8 cellular contexts compared by ENCODE assay signal in the genomic region with DNA sequence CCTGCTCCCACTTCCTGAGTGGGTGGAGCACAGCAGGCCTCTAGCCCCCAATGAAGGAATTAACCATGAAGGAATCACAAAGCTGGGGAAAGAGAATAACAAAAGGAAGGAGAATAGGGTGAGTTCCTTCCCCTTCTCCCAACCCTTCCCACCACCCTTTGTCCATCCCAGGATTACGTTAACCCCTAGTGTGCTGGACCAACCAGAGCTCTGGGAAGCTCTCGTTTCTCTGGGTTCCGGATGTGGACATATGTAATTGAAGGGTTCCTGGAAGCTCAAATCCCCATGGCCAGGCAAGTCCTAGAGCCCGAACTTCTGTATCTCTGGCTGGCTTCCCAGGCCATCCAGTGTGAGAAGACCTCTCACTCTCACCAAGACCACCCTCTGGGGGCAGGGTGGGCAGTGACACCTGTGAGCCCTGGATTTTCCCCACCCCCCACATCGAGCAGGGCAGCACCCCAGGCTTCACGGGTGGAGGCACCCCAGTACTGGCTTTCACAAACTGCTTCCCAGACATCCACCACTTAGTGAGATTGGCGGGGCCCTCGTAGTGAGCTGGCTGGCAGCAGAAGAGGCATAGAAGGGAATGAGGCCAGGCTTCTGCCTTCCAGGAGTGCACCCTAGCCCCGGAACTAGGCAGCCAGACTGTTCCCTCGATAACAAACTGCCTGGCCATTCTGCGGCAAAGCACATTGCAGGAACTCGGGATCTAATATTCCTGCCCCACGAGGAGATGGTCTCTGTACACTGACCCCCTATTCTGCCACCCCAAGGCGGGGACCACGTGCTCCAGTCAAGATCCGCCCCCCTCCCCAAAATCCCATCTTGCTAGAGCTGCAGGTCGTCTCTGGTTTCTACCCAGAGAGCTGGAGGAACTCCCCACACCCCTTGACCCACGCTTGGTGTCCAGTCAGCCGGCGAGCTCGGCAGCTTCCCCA. TPM values are rescaled to one million over a fixed set of nuclear protein-coding genes. Genes with fewer than 3 reads are reported as not detected.
DNase-seq lines count a peak whose midpoint lies in the region; ATAC-seq, FAIRE-seq and TF ChIP-seq lines count a peak whose summit lies in the region.

No MANE protein-coding gene starts in this region.

- TF ChIP-seq CTCF in KMS-11 (conservative IDR thresholded peaks at IDR 0.05; ENCODE audit: low read depth, low read length) (no peak), nephron (IDR thresholded peaks at IDR 0.05; ENCODE audit: unreplicated experiment in 3 of 3) (no peak)

- peak overlapping the region; percentile 53 to 88 (median 82); a peak in 20 of 22 replicates for H3K9ac ChIP-seq in BLaER1 treated with 17β-estradiol and CSF1 and Interleukin-3, amounts not matched to agents 10 nM and 100 nM
- peak overlapping the region; percentile 35; the same call in 1 of the 2 replicates for H3K9ac ChIP-seq in KMS-11
- H3K9ac ChIP-seq in duodenal mucosa (ENCODE audit: low read depth in 1 of 2, low read length in 2 of 2): peak overlapping the region; percentile 68 to 72

- H3K27me3 Mint-ChIP-seq in nephron (ENCODE audit: low read depth): peaks cover 19% of the 10 kb centered on the region

- ATAC-seq in GM18519 (IDR thresholded peaks at IDR 0.05; ENCODE audit: low FRiP score, unreplicated experiment): no peak

- peaks cover 8 to 25% (median 18%) of the 10 kb centered on the region in 11 experiments; a peak in 15 of 22 replicates for H3K27me3 ChIP-seq in BLaER1 treated with 17β-estradiol and CSF1 and Interleukin-3, amounts not matched to agents 10 nM and 100 nM
- no peaks in the 10 kb centered on the region for H3K27me3 ChIP-seq in KMS-11 (ENCODE audit: insufficient read depth, low read depth)
- H3K27me3 ChIP-seq in duodenal mucosa (ENCODE audit: control insufficient read depth in 1 of 2, insufficient read depth in 2 of 2, low read length in 2 of 2): peaks cover 0 to 3% of the 10 kb centered on the region in 2 donors

- H3K4me1 Mint-ChIP-seq in nephron: peaks cover 53% of the 10 kb centered on the region

- no peak overlapping the region for H2AFZ ChIP-seq in KMS-11 (ENCODE audit: low read depth)

- H3K27ac Mint-ChIP-seq in nephron: peak overlapping the region in 2 of 3 experiments; percentile 27 to 45

- H3K9me3 Mint-ChIP-seq in nephron: no peaks in the 10 kb centered on the region

- H3K36me3 ChIP-seq in BLaER1 treated with 17β-estradiol and CSF1 and Interleukin-3, amounts not matched to agents 10 nM and 100 nM: no peaks in the 10 kb centered on the region
- H3K36me3 ChIP-seq in KMS-11 (ENCODE audit: insufficient read depth) (no peaks in the 10 kb centered on the region), duodenal mucosa (ENCODE audit: control insufficient read depth in 1 of 2, insufficient read depth in 2 of 2, low read length in 2 of 2) (no peaks in the 10 kb centered on the region)

- no peaks in the 10 kb centered on the region for H3K9me3 ChIP-seq in BLaER1 treated with 17β-estradiol and CSF1 and Interleukin-3, amounts not matched to agents 10 nM and 100 nM (replicated peaks in 1 of 11)
- no peaks in the 10 kb centered on the region for H3K9me3 ChIP-seq in duodenal mucosa (ENCODE audit: control insufficient read depth in 1 of 2, low read length in 2 of 2)

- peak overlapping the region; percentile 86 to 90 (median 89) for H3K4me3 Mint-ChIP-seq in nephron

- H3K4me2 ChIP-seq in BLaER1 treated with 17β-estradiol and CSF1 and Interleukin-3, amounts not matched to agents 10 nM and 100 nM: peak overlapping the region; percentile 95 to 100 (median 99)
- H3K4me2 ChIP-seq in KMS-11: peak overlapping the region; percentile 42; the same call in 1 of the 2 replicates

- H4K20me1 ChIP-seq in BLaER1 treated with 17β-estradiol and CSF1 and Interleukin-3, amounts not matched to agents 10 nM and 100 nM: peaks cover 0 to 66% (median 61%) of the 10 kb centered on the region in 11 experiments; a peak in 19 of 22 replicates
- no peaks in the 10 kb centered on the region for H4K20me1 ChIP-seq in KMS-11 (ENCODE audit: insufficient read depth)

- H3K4me1 ChIP-seq in BLaER1 treated with 17β-estradiol and CSF1 and Interleukin-3, amounts not matched to agents 10 nM and 100 nM: peaks cover 33 to 71% (median 66%) of the 10 kb centered on the region in 10 experiments
- H3K4me1 ChIP-seq in KMS-11 (ENCODE audit: low read depth, poor library complexity, severe bottlenecking): peaks cover 22% of the 10 kb centered on the region
- H3K4me1 ChIP-seq in duodenal mucosa (ENCODE audit: control insufficient read depth in 1 of 2, insufficient read depth in 2 of 2, low read length in 2 of 2): peaks cover 52 to 67% of the 10 kb centered on the region in 2 donors

- no peaks in the 10 kb centered on the region for H3K36me3 Mint-ChIP-seq in nephron (ENCODE audit: low read depth)

- no peak for FAIRE-seq in frontal cortex (lab: Jason Lieb, UNC)

- DNase-seq in frontal cortex (ENCODE audit: low spot score in 2 of 2) (no peak), D341Med (ENCODE audit: low spot score) (no peak), NCI-H1092 (lab: John Stamatoyannopoulos, UW) (no peak)

- peak overlapping the region in 1 of 11 experiments; percentile 16; a peak in 2 of 22 replicates for H3K27ac ChIP-seq in BLaER1 treated with 17β-estradiol and CSF1 and Interleukin-3, amounts not matched to agents 10 nM and 100 nM
- H3K27ac ChIP-seq in KMS-11: no peak overlapping the region
- no peak overlapping the region for H3K27ac ChIP-seq in duodenal mucosa (ENCODE audit: low read depth, low read length)

- H3K79me2 ChIP-seq in KMS-11 (ENCODE audit: insufficient read depth, low read depth): peaks cover 18% of the 10 kb centered on the region; the same call in 1 of the 2 replicates

- peak overlapping the region; percentile 79 to 91 (median 85) for H3K4me3 ChIP-seq in BLaER1 treated with 17β-estradiol and CSF1 and Interleukin-3, amounts not matched to agents 10 nM and 100 nM
- H3K4me3 ChIP-seq in KMS-11 (IDR thresholded peaks at IDR 0.05; ENCODE audit: insufficient read depth, low read depth, low read length) (no peak overlapping the region), duodenal mucosa (ENCODE audit: low read depth in 1 of 2, low read length in 2 of 2) (peak overlapping the region; percentile 86 to 94)

RNA-seq across cellular contexts. Expression of a gene that starts 2.1 kb away (rescaled TPM):
- 10.2 TPM for total RNA-seq in frontal cortex
